ENCODE assay signal across 13 cellular contexts in genomic region chr12:123109319-123109772, GRCh38. TPM values are rescaled to one million over a fixed set of nuclear protein-coding genes. Genes with fewer than 3 reads are reported as not detected.
DNase-seq lines count a peak whose midpoint lies in the region; FAIRE-seq and TF ChIP-seq lines count a peak whose summit lies in the region.
"Had no signal": no experiment of that assay in that cellular context is flagged by ENCODE, and none has a peak within 500 bp of the region (broad histone marks: within the 10 kb centered on the region; RNA-seq: fewer than 3 reads in every experiment).

No MANE protein-coding gene starts in this region.

- peaks cover 3% of the 10 kb centered on the region for H3K36me3 Mint-ChIP-seq in osteocyte (ENCODE audit: unreplicated experiment)

- intact Hi-C loops in dorsolateral prefrontal cortex (cut with DNase I) = no loop called here
- intact Hi-C loops in lower leg skin (cut with DNase I; ENCODE audit: low total_unique reads) = no loop called here

- H3K4me3 ChIP-seq in dorsolateral prefrontal cortex (no peak overlapping the region), lower leg skin (ENCODE audit: low read depth, poor library complexity, severe bottlenecking) (no peak overlapping the region)

- TF ChIP-seq CTCF in dorsolateral prefrontal cortex (IDR thresholded peaks at IDR 0.05 in 54 of 56, conservative IDR thresholded peaks at IDR 0.05 in 2 of 56; ENCODE audit: low read depth in 1 of 56, partially characterized antibody in 56 of 56) (no peak), osteocyte (IDR thresholded peaks at IDR 0.05) (no peak), lower leg skin (IDR thresholded peaks at IDR 0.05) (no peak)

- no peak overlapping the region for H3K27ac Mint-ChIP-seq in osteocyte (ENCODE audit: unreplicated experiment)

- 64 to 69% methylated on average over 3 of the region's 3 CpGs for whole genome bisulfite sequencing in lower leg skin, 2 donors

- peak overlapping the region in 54 of 59 donors; percentile 13 to 95 (median 80) for H3K27ac ChIP-seq in dorsolateral prefrontal cortex
- H3K27ac ChIP-seq in temporal lobe (ENCODE audit: low read depth, low read length) = peak overlapping the region; percentile 67

- no peaks in the 10 kb centered on the region for H3K27me3 Mint-ChIP-seq in osteocyte (ENCODE audit: unreplicated experiment)

- H3K9me3 Mint-ChIP-seq in osteocyte (ENCODE audit: unreplicated experiment) = no peaks in the 10 kb centered on the region
- H3K9me3 Mint-ChIP-seq: CD8-positive, alpha-beta T cell; stimulated activated effector memory CD8-positive, alpha-beta T cell treated with anti-CD3 and anti-CD28 coated beads, Interleukin-12 subunit alpha, Interleukin-12 subunit beta, amount 100 ng/mL, for 72 hours had no signal

- TF ChIP-seq POLR2A in lower leg skin (IDR thresholded peaks at IDR 0.05) = no peak

- peak; percentile 43 for FAIRE-seq in RCC 7860 (lab: Jason Lieb, UNC)

- H3K4me3 Mint-ChIP-seq in osteocyte (ENCODE audit: unreplicated experiment) = no peak overlapping the region
- H3K4me3 Mint-ChIP-seq: CD8-positive, alpha-beta T cell; stimulated activated effector memory CD8-positive, alpha-beta T cell treated with anti-CD3 and anti-CD28 coated beads, Interleukin-12 subunit alpha, Interleukin-12 subunit beta, amount 100 ng/mL, for 72 hours had no signal

- H3K27me3 ChIP-seq in dorsolateral prefrontal cortex = no peaks in the 10 kb centered on the region

- no peak for DNase-seq in RCC 7860 (ENCODE audit: low spot score)
- peak in 4 of 10 donors; percentile 29 to 54 (median 50) for DNase-seq in dorsolateral prefrontal cortex
- DNase-seq in myocyte (ENCODE audit: low read depth) = peak; percentile 48
- DNase-seq in NCI-H1436 (lab: John Stamatoyannopoulos, UW) = no peak
- no peak for DNase-seq in osteocyte (ENCODE audit: extremely low spot score, unreplicated experiment)
- no peak for DNase-seq in lower leg skin (ENCODE audit: low spot score in 2 of 2)
- DNase-seq: CD8-positive, alpha-beta T cell; dermis blood vessel endothelial cell; NCI-H446 treated with DMSO at 0.1 percent for 48 hours; stimulated activated CD4-positive, alpha-beta T cell treated with anti-CD3 and anti-CD28 coated beads, Interleukin-4, amount 100 ng/mL, for 24 hours; T-helper 1 cell had no signal

- peaks cover 63% of the 10 kb centered on the region for H3K4me1 Mint-ChIP-seq in osteocyte (ENCODE audit: unreplicated experiment)

RNA-seq across cellular contexts. Expression of gene PITPNM2, which starts 41.5 kb away (rescaled TPM):
- total RNA-seq in dorsolateral prefrontal cortex = 10 to 100 TPM; 20.9 to 89.8 (median 62.6) TPM
- 2.4 and 7.2 TPM in 2 replicates for total RNA-seq in myocyte
- polyA plus RNA-seq in myocyte (2012) = 3.7 TPM
- 8.4 TPM for total RNA-seq in temporal lobe
- total RNA-seq in osteocyte = 10.1 and 11.0 TPM in 2 replicates
- 1 to 10 TPM; 3.2 to 6.5 (median 4.2) TPM for total RNA-seq in lower leg skin
